1 cellular context compared by ENCODE assay signal in genomic region chr6:166027761-166028160, GRCh38.
TF ChIP-seq lines count a peak whose summit lies in the region.

No MANE protein-coding gene starts in this region.

TF ChIP-seq in GM23338, 12 proteins besides CTCF, POLR2A, EP300 and RAD21:
- TF ChIP-seq ZNF462 (CRISPR knock-in tag; IDR thresholded peaks at IDR 0.05): no peak
- no peak for TF ChIP-seq REST (IDR thresholded peaks at IDR 0.05; ENCODE audit: unreplicated experiment)
- no peak for TF ChIP-seq ZNF331 (CRISPR knock-in tag; IDR thresholded peaks at IDR 0.05; ENCODE audit: low read depth)
- no peak for TF ChIP-seq STAT1 (IDR thresholded peaks at IDR 0.05; ENCODE audit: unreplicated experiment)
- TF ChIP-seq EZH2 (IDR thresholded peaks at IDR 0.05; ENCODE audit: low read depth, unreplicated experiment): no peak
- TF ChIP-seq NANOG (IDR thresholded peaks at IDR 0.05; ENCODE audit: borderline replicate concordance): no peak
- TF ChIP-seq CREB1 (CRISPR knock-in tag; IDR thresholded peaks at IDR 0.05; ENCODE audit: low read depth): no peak
- TF ChIP-seq ZNF114 (CRISPR knock-in tag; IDR thresholded peaks at IDR 0.05): no peak
- no peak for TF ChIP-seq JUNB (IDR thresholded peaks at IDR 0.05; ENCODE audit: unreplicated experiment)
- TF ChIP-seq POLR2AphosphoS5 (IDR thresholded peaks at IDR 0.05; ENCODE audit: low read depth): no peak
- TF ChIP-seq ETS1 (IDR thresholded peaks at IDR 0.05): no peak
- no peak for TF ChIP-seq EZH2phosphoT487 (IDR thresholded peaks at IDR 0.05; ENCODE audit: unreplicated experiment)
TF ChIP-seq in GM23338: peak in this region for 0.
